21 cellular contexts compared by ENCODE assay signal in the genomic region with DNA sequence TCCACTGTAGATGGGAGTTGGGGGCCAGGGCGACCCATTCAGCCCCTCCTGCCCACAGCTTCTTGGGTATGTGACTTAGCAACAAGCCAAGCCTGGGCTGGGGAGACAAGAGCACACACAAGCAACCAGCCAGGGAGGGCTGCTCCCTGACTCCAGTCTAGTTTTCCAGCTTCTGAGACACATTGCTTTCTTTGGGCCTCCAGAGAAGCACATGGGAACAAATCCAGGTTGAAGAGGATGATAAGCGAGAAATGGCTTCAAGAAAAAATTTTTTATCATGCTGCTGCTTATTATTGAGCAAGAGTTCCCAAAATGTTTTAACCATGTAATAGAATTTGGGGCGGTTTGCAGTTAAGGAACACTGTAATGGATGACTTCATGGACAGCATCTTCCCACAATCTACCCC.
DNase-seq lines count a peak whose midpoint lies in the region; ATAC-seq, FAIRE-seq and TF ChIP-seq lines count a peak whose summit lies in the region.
"Had no signal": no experiment of that assay in that cellular context is flagged by ENCODE, and none has a peak within 500 bp of the region (broad histone marks: within the 10 kb centered on the region; RNA-seq: fewer than 3 reads in every experiment).

No MANE protein-coding gene starts in this region.

- no peaks in the 10 kb centered on the region for H3K27me3 Mint-ChIP-seq in effector memory CD8-positive, alpha-beta T cell
- H3K27me3 Mint-ChIP-seq: CD4-positive, CD25-positive, alpha-beta regulatory T cell; CD8-positive, alpha-beta memory T cell had no signal

- H3K9me3 ChIP-seq in aorta (ENCODE audit: control insufficient read depth, low read length): no peaks in the 10 kb centered on the region
- H3K9me3 ChIP-seq in stomach: no peaks in the 10 kb centered on the region
- no peaks in the 10 kb centered on the region for H3K9me3 ChIP-seq in kidney (ENCODE audit: control insufficient read depth in 1 of 2, low read length in 2 of 2)

- no peak for FAIRE-seq in kidney (lab: Jason Lieb, UNC)
- FAIRE-seq: GM12891, GM19239, H1 had no signal

- no peak overlapping the region for H3K4me3 ChIP-seq in aorta (ENCODE audit: low read length in 2 of 2)
- no peak overlapping the region for H3K4me3 ChIP-seq in stomach
- H3K4me3 ChIP-seq in kidney (ENCODE audit: low read length in 2 of 2): no peak overlapping the region

- no peak overlapping the region for H3K27ac Mint-ChIP-seq in effector memory CD8-positive, alpha-beta T cell
- H3K27ac Mint-ChIP-seq: CD4-positive, CD25-positive, alpha-beta regulatory T cell; CD8-positive, alpha-beta memory T cell; H9 had no signal

- TF ChIP-seq CTCF in stomach (IDR thresholded peaks at IDR 0.05) (no peak), kidney (IDR thresholded peaks at IDR 0.05; ENCODE audit: borderline replicate concordance, extremely low read depth, insufficient read depth) (no peak)

- no peaks in the 10 kb centered on the region for H3K36me3 Mint-ChIP-seq in effector memory CD8-positive, alpha-beta T cell (ENCODE audit: insufficient read depth)
- H3K36me3 Mint-ChIP-seq: CD4-positive, CD25-positive, alpha-beta regulatory T cell; CD8-positive, alpha-beta memory T cell had no signal

- ATAC-seq in Right ventricle myocardium superior (ENCODE audit: poor library complexity): peak; percentile 76
- ATAC-seq in left cardiac atrium: peak; percentile 48 to 60
- peak; percentile 90 for ATAC-seq in sciatic nerve
- peak; percentile 40 for ATAC-seq in aorta (ENCODE audit: low FRiP score)
- no peak for ATAC-seq in effector memory CD8-positive, alpha-beta T cell (replicated peaks)

- no peak overlapping the region for H3K9ac ChIP-seq in kidney (ENCODE audit: low read length in 2 of 2)

- H3K36me3 ChIP-seq in aorta (ENCODE audit: control insufficient read depth in 1 of 2, insufficient read depth in 2 of 2, low read length in 1 of 2) (no peaks in the 10 kb centered on the region), stomach (no peaks in the 10 kb centered on the region), kidney (ENCODE audit: control insufficient read depth in 1 of 2, insufficient read depth in 2 of 2, low read length in 2 of 2) (no peaks in the 10 kb centered on the region)

- TF ChIP-seq POLR2A in stomach (IDR thresholded peaks at IDR 0.05): no peak

- H3K4me1 Mint-ChIP-seq in effector memory CD8-positive, alpha-beta T cell (ENCODE audit: low read depth in 2 of 2): no peaks in the 10 kb centered on the region
- H3K4me1 Mint-ChIP-seq: CD8-positive, alpha-beta memory T cell had no signal

- H3K27ac ChIP-seq in aorta (ENCODE audit: low read depth in 1 of 2, low read length in 2 of 2) (no peak overlapping the region), stomach (no peak overlapping the region), kidney (ENCODE audit: low read depth in 2 of 2, low read length in 2 of 2) (no peak overlapping the region)

- H3K4me1 ChIP-seq in aorta (ENCODE audit: control insufficient read depth in 1 of 2, insufficient read depth in 2 of 2, low read length in 2 of 2): no peaks in the 10 kb centered on the region
- H3K4me1 ChIP-seq in stomach: peaks cover 0 to 7% (median 0%) of the 10 kb centered on the region in 4 donors
- H3K4me1 ChIP-seq in kidney (ENCODE audit: control insufficient read depth in 1 of 2, insufficient read depth in 1 of 2, low read depth in 1 of 2, low read length in 2 of 2): no peaks in the 10 kb centered on the region

- DNase-seq in Right ventricle myocardium superior (peak; percentile 51), cardiac septum (ENCODE audit: low spot score) (no peak), left cardiac atrium (peak; percentile 61), sciatic nerve (ENCODE audit: low spot score) (no peak), aorta (no peak), stomach (no peak), kidney (no peak)
- DNase-seq in effector memory CD8-positive, alpha-beta T cell: no peak
- DNase-seq: 8988T; C1 segment of cervical spinal cord; CD4-positive, CD25-positive, alpha-beta regulatory T cell; CD8-positive, alpha-beta memory T cell; COR-L47; DMS 273 treated with DMSO at 0.1 percent for 48 hours; DMS53; DND-41; EL; H9 had no signal

- TF ChIP-seq EP300 in stomach (IDR thresholded peaks at IDR 0.05): no peak

- intact Hi-C loops in Right ventricle myocardium superior (cut with DNase I): no loop called here
- intact Hi-C loops in cardiac septum (cut with DNase I): loop anchor here (5.0 kb wide), 1 partner anchor 172 kb away; the partner anchor contains the start of gene SOX9
- intact Hi-C loops in left cardiac atrium (cut with DNase I): no loop called here
- intact Hi-C loops in sciatic nerve (cut with DNase I): no loop called here
- intact Hi-C loops in aorta (cut with DNase I): no loop called here
- intact Hi-C loops in stomach (cut with DNase I; ENCODE audit: low total_unique reads): loop anchor here (10.0 kb wide), 1 partner anchor 70 kb away; no protein-coding TSS in a partner anchor
- intact Hi-C loops in kidney (cut with DNase I): no loop called here

- H3K27me3 ChIP-seq in aorta (ENCODE audit: control insufficient read depth in 1 of 2, insufficient read depth in 2 of 2, low read length in 1 of 2) (no peaks in the 10 kb centered on the region), stomach (no peaks in the 10 kb centered on the region)

- WGBS in aorta, 2 donors: 74 to 82% methylated on average over 3 of the region's 3 CpGs
- WGBS in stomach, 5 donors: 78 to 96% (median 81%) methylated on average over 3 of the region's 3 CpGs

- no peak overlapping the region for H3K4me3 Mint-ChIP-seq in effector memory CD8-positive, alpha-beta T cell
- H3K4me3 Mint-ChIP-seq: CD4-positive, CD25-positive, alpha-beta regulatory T cell; CD8-positive, alpha-beta memory T cell; H9 had no signal

- H3K9me3 Mint-ChIP-seq in effector memory CD8-positive, alpha-beta T cell: peaks cover 0 to 2% of the 10 kb centered on the region in 2 donors
- H3K9me3 Mint-ChIP-seq: H9 had no signal

Comparison
In these comparisons a context has a peak if more than half of its experiments do, and no peak if none do; other contexts are left out.
1. DNase-seq: peak in Right ventricle myocardium superior (single experiment) and left cardiac atrium (single experiment); none in cardiac septum (single experiment), sciatic nerve (single experiment), aorta (0 of 2), effector memory CD8-positive, alpha-beta T cell (0 of 3), stomach (single experiment) and kidney (single experiment).
2. intact Hi-C loops: an anchor here in cardiac septum (5.0 kb wide) and stomach (10.0 kb wide); none called in Right ventricle myocardium superior, left cardiac atrium, sciatic nerve, aorta and kidney.